In genomic region chr2:68251855-68252406, GRCh38 we compare ENCODE assay signal across 8 cellular contexts. TPM values are rescaled to one million over a fixed set of nuclear protein-coding genes. Genes with fewer than 3 reads are reported as not detected.
DNase-seq lines count a peak whose midpoint lies in the region; ATAC-seq and TF ChIP-seq lines count a peak whose summit lies in the region.

No MANE protein-coding gene starts in this region.

- ATAC-seq in GM19328 (IDR thresholded peaks at IDR 0.05; ENCODE audit: unreplicated experiment) (peak; percentile 6), natural killer cell (peak; percentile 3 to 10 (median 5))

- DNase-seq in AG10803 (ENCODE audit: low read depth) (no peak), HL-60 (ENCODE audit: low read depth in 1 of 2, low spot score in 1 of 2) (no peak), endodermal cell (peak; percentile 77), natural killer cell (peak; percentile 58), NCI-H187 treated with DMSO at 0.1 percent for 48 hours (lab: John Stamatoyannopoulos, UW) (no peak)
- peak; percentile 80 for DNase-seq in activated CD8-positive, alpha-beta memory T cell treated with anti-CD3 and anti-CD28 coated beads for 24 hours

- H3K27ac ChIP-seq in HL-60 (replicated peaks): peak overlapping the region; percentile 97
- peak overlapping the region; percentile 95 for H3K27ac ChIP-seq in endodermal cell (ENCODE audit: low read depth, low read length)
- H3K27ac ChIP-seq in stomach smooth muscle (ENCODE audit: low read length): peak overlapping the region; percentile 91

- no peaks in the 10 kb centered on the region for H3K9me3 Mint-ChIP-seq in endodermal cell
- no peaks in the 10 kb centered on the region for H3K9me3 Mint-ChIP-seq in natural killer cell

- TF ChIP-seq CTCF in AG10803 (conservative IDR thresholded peaks at IDR 0.05; ENCODE audit: low read length) (no peak), HL-60 (IDR thresholded peaks at IDR 0.05; ENCODE audit: insufficient read depth, low read length) (no peak), endodermal cell (conservative IDR thresholded peaks at IDR 0.05) (no peak), natural killer cell (IDR thresholded peaks at IDR 0.05) (no peak)

- WGBS in endodermal cell (ENCODE audit: insufficient coverage in 1 of 2, insufficient read length in 1 of 2), 2 experiments: 0% methylated on average over 78 of the region's 78 CpGs; no CpG with 5 or more reads in 1 of the 2 experiments

- H3K4me1 Mint-ChIP-seq in endodermal cell (peaks cover 10% of the 10 kb centered on the region), natural killer cell (peaks cover 28 to 41% of the 10 kb centered on the region in 2 donors)

- H3K4me1 ChIP-seq in endodermal cell (ENCODE audit: control insufficient read depth, insufficient read depth, low read length): peaks cover 10% of the 10 kb centered on the region
- peaks cover 5% of the 10 kb centered on the region for H3K4me1 ChIP-seq in stomach smooth muscle (ENCODE audit: control insufficient read depth, insufficient read depth, low read length)

- H3K36me3 ChIP-seq in endodermal cell (ENCODE audit: control insufficient read depth, insufficient read depth, low read length) (no peaks in the 10 kb centered on the region), stomach smooth muscle (ENCODE audit: control insufficient read depth in 2 of 2, insufficient read depth in 2 of 2, low read length in 2 of 2) (no peaks in the 10 kb centered on the region)

- H3K27ac Mint-ChIP-seq in endodermal cell (peak overlapping the region; percentile 93), natural killer cell (peak overlapping the region in 1 of 2 donors; percentile 97)

- intact Hi-C loops in natural killer cell (cut with micrococcal nuclease): loop anchor here (1.0 to 5.0 kb wide), 5 partner anchors 55 to 189 kb away; partner anchors contain the start of genes PLEK and PNO1

- H3K9me3 ChIP-seq in endodermal cell (ENCODE audit: control insufficient read depth, low read length): no peaks in the 10 kb centered on the region
- no peaks in the 10 kb centered on the region for H3K9me3 ChIP-seq in stomach smooth muscle (ENCODE audit: control insufficient read depth in 2 of 2, low read length in 2 of 2)

- H3K4me3 ChIP-seq in AG10803 (ENCODE audit: low read length): peak overlapping the region; percentile 83
- H3K4me3 ChIP-seq in HL-60 (replicated peaks; ENCODE audit: insufficient read depth, low read length): peak overlapping the region; percentile 78
- peak overlapping the region; percentile 96 for H3K4me3 ChIP-seq in endodermal cell (ENCODE audit: low read length)
- H3K4me3 ChIP-seq in stomach smooth muscle (ENCODE audit: low read length in 2 of 2): peak overlapping the region; percentile 94 to 95

- H3K36me3 Mint-ChIP-seq in endodermal cell (ENCODE audit: low read depth) (peaks cover 3% of the 10 kb centered on the region), natural killer cell (peaks cover 8% of the 10 kb centered on the region)

- no peaks in the 10 kb centered on the region for H3K27me3 Mint-ChIP-seq in endodermal cell (ENCODE audit: insufficient read depth)
- H3K27me3 Mint-ChIP-seq in natural killer cell (ENCODE audit: low read depth in 2 of 2): peaks cover 0 to 3% of the 10 kb centered on the region in 2 donors

- H3K4me3 Mint-ChIP-seq in endodermal cell: peak overlapping the region; percentile 97
- H3K4me3 Mint-ChIP-seq in natural killer cell: peak overlapping the region; percentile 94

- H3K27me3 ChIP-seq in HL-60 (ENCODE audit: insufficient read depth, poor library complexity, severe bottlenecking): no peaks in the 10 kb centered on the region
- H3K27me3 ChIP-seq in endodermal cell (ENCODE audit: control insufficient read depth, insufficient read depth, low read length, poor library complexity, severe bottlenecking): no peaks in the 10 kb centered on the region
- H3K27me3 ChIP-seq in stomach smooth muscle (ENCODE audit: control insufficient read depth in 1 of 2, insufficient read depth in 2 of 2, low read length in 2 of 2): no peaks in the 10 kb centered on the region

- H3K9ac ChIP-seq in endodermal cell (ENCODE audit: extremely low read depth, low read length, poor library complexity, severe bottlenecking) (peak overlapping the region; percentile 84), stomach smooth muscle (ENCODE audit: low read length in 2 of 2) (peak overlapping the region; percentile 65 to 91)

RNA-seq across cellular contexts. Expression of gene PPP3R1, which starts 0.4 kb away (rescaled TPM):
- total RNA-seq in endodermal cell (10 to 100 TPM; 57.4 to 59.5 TPM), natural killer cell (10 to 100 TPM; 77.8 to 86.2 (median 79.9) TPM)
- polyA plus RNA-seq in endodermal cell (2013, experiment 1 of 2): 46.4 TPM
- polyA plus RNA-seq in endodermal cell (2013, experiment 2 of 2): 44.5 TPM

Comparison
In these comparisons a context has a peak if more than half of its experiments do, and no peak if none do; other contexts are left out.
1. DNase-seq: peak in activated CD8-positive, alpha-beta memory T cell treated with anti-CD3 and anti-CD28 coated beads for 24 hours (single experiment), endodermal cell (single experiment) and natural killer cell (single experiment); none in AG10803 (single experiment), HL-60 (0 of 2) and NCI-H187 treated with DMSO at 0.1 percent for 48 hours (single experiment).
2. Peak in every context shown above with its lines, with median percentiles within 50 percentile points of each other: H3K4me3 ChIP-seq and H3K27ac ChIP-seq.